23 cellular contexts compared by ENCODE assay signal in genomic region chr10:6619663-6620062, GRCh38. TPM values are rescaled to one million over a fixed set of nuclear protein-coding genes. Genes with fewer than 3 reads are reported as not detected.
"Had no signal": no experiment of that assay in that cellular context is flagged by ENCODE, and none has a peak within 500 bp of the region (broad histone marks: within the 10 kb centered on the region; RNA-seq: fewer than 3 reads in every experiment).

No MANE protein-coding gene starts in this region.

- ATAC-seq: activated CD4-positive, CD25-positive, alpha-beta regulatory T cell treated with anti-CD3 and anti-CD28 coated beads, Interleukin-2, amount 50 U/mL, for 24 hours; activated CD8-positive, alpha-beta T cell treated with anti-CD3 and anti-CD28 coated beads, Interleukin-2, amount 10 ng/mL, durations not matched to agents 7 days and 5 days; PC-3 had no signal

- FAIRE-seq: astrocyte, RCC 7860 had no signal

- DNase-seq: activated CD4-positive, alpha-beta T cell treated with anti-CD3 and anti-CD28 coated beads for 4 hours; activated CD4-positive, alpha-beta T cell treated with anti-CD3 and anti-CD28 coated beads, Interleukin-2, amount 50 U/mL, for 4 hours; activated CD8-positive, alpha-beta memory T cell treated with anti-CD3 and anti-CD28 coated beads, Interleukin-2, amount 50 U/mL, for 48 hours; activated CD8-positive, alpha-beta T cell treated with anti-CD3 and anti-CD28 coated beads, Interleukin-2, amount 10 ng/mL, durations not matched to agents 7 days and 5 days; activated effector memory CD4-positive, alpha-beta T cell treated with Interleukin-2 at 50 U/mL for 16 hours; activated naive CD4-positive, alpha-beta T cell treated with anti-CD3 and anti-CD28 coated beads for 36 hours; activated T-cell treated with anti-CD3 and anti-CD28 coated beads, Interleukin-2, amount 50 U/mL, for 1 hour; amygdala; Kasumi-1; KBM-7; NCI-H1092; NCI-H1417; NCI-H1694; NCI-H2029; NCI-H345; NCI-H510A; NCI-H526 treated with DMSO at 0.1 percent for 48 hours; PC-3; SHP77 treated with DMSO at 0.1 percent for 48 hours had no signal

RNA-seq across cellular contexts. Expression of gene PRKCQ, which starts 39.6 kb away (rescaled TPM):
- total RNA-seq: PC-3, SK-MEL-5 had no signal
